Comparison of ENCODE assay signal across 22 cellular contexts in genomic region chr4:94444771-94445170, GRCh38. TPM values are rescaled to one million over a fixed set of nuclear protein-coding genes. Genes with fewer than 3 reads are reported as not detected.
DNase-seq lines count a peak whose midpoint lies in the region; ATAC-seq and TF ChIP-seq lines count a peak whose summit lies in the region.
"Had no signal": no experiment of that assay in that cellular context is flagged by ENCODE, and none has a peak within 500 bp of the region (broad histone marks: within the 10 kb centered on the region; RNA-seq: fewer than 3 reads in every experiment).

No MANE protein-coding gene starts in this region.

- ATAC-seq in SK-N-SH treated with all-trans-retinoic acid at 6 μM for 48 hours, result no peak
- ATAC-seq: GM23338, HepG2, PC-3 had no signal

- no peaks in the 10 kb centered on the region for H3K9me3 ChIP-seq in skeletal muscle satellite cell (replicated peaks; ENCODE audit: low read length)
- H3K9me3 ChIP-seq: SJCRH30 had no signal

- H3K4me3 ChIP-seq in ACC112 (ENCODE audit: low read depth, low read length) (no peak overlapping the region), fibroblast of mammary gland (ENCODE audit: control insufficient read depth, low read depth, low read length) (no peak overlapping the region), skeletal muscle satellite cell (ENCODE audit: low read length) (no peak overlapping the region)
- H3K4me3 ChIP-seq: GM23338, SJCRH30 had no signal

- H3K36me3 ChIP-seq in ACC112 (ENCODE audit: insufficient read depth, low read length) (no peaks in the 10 kb centered on the region), skeletal muscle satellite cell (ENCODE audit: insufficient read depth, low read length) (no peaks in the 10 kb centered on the region)
- H3K36me3 ChIP-seq: SJCRH30 had no signal

- peaks cover 53% of the 10 kb centered on the region for H3K4me1 ChIP-seq in ACC112 (ENCODE audit: control insufficient read depth, insufficient read depth, low read length, unreplicated experiment)
- H3K4me1 ChIP-seq in skeletal muscle satellite cell (ENCODE audit: control insufficient read depth, insufficient read depth, low read length), result peaks cover 45% of the 10 kb centered on the region
- H3K4me1 ChIP-seq: SJCRH30 had no signal

- no peaks in the 10 kb centered on the region for H3K27me3 ChIP-seq in ACC112 (ENCODE audit: insufficient read depth, low read length)
- no peaks in the 10 kb centered on the region for H3K27me3 ChIP-seq in skeletal muscle satellite cell (ENCODE audit: control insufficient read depth, insufficient read depth, low read length)
- H3K27me3 ChIP-seq: SJCRH30 had no signal

- H3K27ac ChIP-seq in ACC112 (ENCODE audit: low read depth, low read length), result peak overlapping the region; percentile 64
- H3K27ac ChIP-seq: 22Rv1, SJCRH30 had no signal

- in situ Hi-C loops in GM13976 (cut with MboI; ENCODE audit: low sequenced_read_pairs, unreplicated experiment), result no loop called here

- H3K79me2 ChIP-seq in ACC112 (ENCODE audit: control insufficient read depth, insufficient read depth, low read length, unreplicated experiment), result no peaks in the 10 kb centered on the region

- peak; percentile 52 for DNase-seq in fibroblast of mammary gland (ENCODE audit: low read depth)
- no peak for DNase-seq in cortex of kidney (lab: John Stamatoyannopoulos, UW)
- DNase-seq in GM20000 (ENCODE audit: low spot score), result no peak
- DNase-seq in GM13976 (ENCODE audit: low spot score), result no peak
- DNase-seq in NCI-H2196 (lab: John Stamatoyannopoulos, UW; ENCODE audit: unreplicated experiment), result no peak
- DNase-seq: DMS79, HCEC 1CT, KG1, NCI-H1105 treated with DMSO at 0.1 percent for 48 hours, NCI-H1694 treated with DMSO at 0.1 percent for 48 hours, NCI-H2107, NCI-H2227 treated with DMSO at 0.1 percent for 48 hours, NCI-H524, PC-3, SJCRH30 had no signal

- peak overlapping the region; percentile 64 for H2AFZ ChIP-seq in ACC112 (ENCODE audit: low read length, unreplicated experiment)
- H2AFZ ChIP-seq: GM23338 had no signal

- no peak for TF ChIP-seq CTCF in fibroblast of mammary gland (conservative IDR thresholded peaks at IDR 0.05; ENCODE audit: control insufficient read depth, insufficient read depth, low read depth, low read length)
- TF ChIP-seq CTCF in GM20000 (IDR thresholded peaks at IDR 0.05; ENCODE audit: extremely low read depth, missing control alignments), result no peak
- no peak for TF ChIP-seq CTCF in GM13976 (IDR thresholded peaks at IDR 0.05; ENCODE audit: borderline replicate concordance, control extremely low read depth, extremely low read depth, insufficient read depth, missing control alignments)

- H3K9ac ChIP-seq in skeletal muscle satellite cell (ENCODE audit: low read depth, low read length), result peak overlapping the region; percentile 47

- H3K4me2 ChIP-seq in skeletal muscle satellite cell (ENCODE audit: low read length), result peak overlapping the region; percentile 39
- H3K4me2 ChIP-seq: GM23338 had no signal

TF ChIP-seq in SK-N-SH treated with all-trans-retinoic acid at 6 μM for 48 hours, 23 proteins besides CTCF, POLR2A, EP300 and RAD21:
- peak; percentile 43; the same call in 1 of the 2 replicates for TF ChIP-seq ISL1 (CRISPR knock-in tag; IDR thresholded peaks at IDR 0.05)
- no peak for TF ChIP-seq SNAI2 (CRISPR knock-in tag; IDR thresholded peaks at IDR 0.05)

RNA-seq across cellular contexts. Expression of gene PDLIM5, which starts 7.0 kb away (rescaled TPM):
- 83.4 and 123 TPM in 2 replicates for total RNA-seq in skeletal muscle satellite cell (2012; rRNA removed)
- total RNA-seq: G401 had no signal
